In the genomic region with DNA sequence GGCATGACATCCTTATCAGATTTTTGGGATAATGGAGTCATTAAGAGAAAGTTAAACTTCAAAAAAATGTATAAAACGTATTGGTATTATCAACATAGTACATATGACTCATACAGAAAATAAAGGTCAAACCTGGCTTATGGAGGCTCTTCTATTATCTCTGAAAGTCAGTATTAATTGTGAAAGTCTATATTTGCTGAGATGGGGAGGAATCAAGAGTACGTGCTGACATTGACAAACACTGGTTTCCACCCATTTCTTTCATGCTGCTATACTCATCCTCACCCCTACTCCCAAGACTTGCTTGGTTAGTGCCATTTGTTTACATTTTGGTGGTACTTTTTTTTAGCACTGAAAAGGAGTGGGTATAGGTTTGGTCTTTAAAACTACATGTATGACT, we compare ENCODE assay signal across 20 cellular contexts. TPM values are rescaled to one million over a fixed set of nuclear protein-coding genes. Genes with fewer than 3 reads are reported as not detected.
A peak's percentile ranks its signal among the peaks of the same experiment; 100 is the strongest.
DNase-seq lines count a peak whose midpoint lies in the region; ATAC-seq lines count a peak whose summit lies in the region.
"Had no signal": no experiment of that assay in that cellular context is flagged by ENCODE, and none has a peak within 500 bp of the region (broad histone marks: within the 10 kb centered on the region; RNA-seq: fewer than 3 reads in every experiment).

No MANE protein-coding gene starts in this region.

- ATAC-seq in GM19455 (IDR thresholded peaks at IDR 0.05; ENCODE audit: unreplicated experiment), result peak; percentile 42
- no peak for ATAC-seq in HG03439 (IDR thresholded peaks at IDR 0.05; ENCODE audit: unreplicated experiment)

- no peak overlapping the region for H3K27ac Mint-ChIP-seq in activated CD4-positive, alpha-beta T cell treated with anti-CD3 and anti-CD28 coated beads, Interleukin-2, amount 10 ng/mL, durations not matched to agents 24 days and 14 days
- H3K27ac Mint-ChIP-seq: CD4-positive, CD25-positive, alpha-beta regulatory T cell; H9; IgD-negative memory B cell had no signal

- no peak overlapping the region for H3K4me3 Mint-ChIP-seq in activated CD4-positive, alpha-beta T cell treated with anti-CD3 and anti-CD28 coated beads, Interleukin-2, amount 10 ng/mL, durations not matched to agents 24 days and 14 days
- H3K4me3 Mint-ChIP-seq: CD4-positive, CD25-positive, alpha-beta regulatory T cell; H9; IgD-negative memory B cell had no signal

- H3K4me1 Mint-ChIP-seq in activated CD4-positive, alpha-beta T cell treated with anti-CD3 and anti-CD28 coated beads, Interleukin-2, amount 10 ng/mL, durations not matched to agents 24 days and 14 days, result peaks cover 5% of the 10 kb centered on the region
- H3K4me1 Mint-ChIP-seq: CD4-positive, CD25-positive, alpha-beta regulatory T cell; IgD-negative memory B cell had no signal

- H3K36me3 Mint-ChIP-seq in activated CD4-positive, alpha-beta T cell treated with anti-CD3 and anti-CD28 coated beads, Interleukin-2, amount 10 ng/mL, durations not matched to agents 24 days and 14 days (ENCODE audit: low read depth), result no peaks in the 10 kb centered on the region
- H3K36me3 Mint-ChIP-seq: CD4-positive, CD25-positive, alpha-beta regulatory T cell; IgD-negative memory B cell had no signal

- H3K27me3 Mint-ChIP-seq in activated CD4-positive, alpha-beta T cell treated with anti-CD3 and anti-CD28 coated beads, Interleukin-2, amount 10 ng/mL, durations not matched to agents 24 days and 14 days, result peaks cover 9% of the 10 kb centered on the region

- no peaks in the 10 kb centered on the region for H3K9me3 Mint-ChIP-seq in activated CD4-positive, alpha-beta T cell treated with anti-CD3 and anti-CD28 coated beads, Interleukin-2, amount 10 ng/mL, durations not matched to agents 24 days and 14 days
- H3K9me3 Mint-ChIP-seq: CD4-positive, CD25-positive, alpha-beta regulatory T cell; H9; IgD-negative memory B cell had no signal

- DNase-seq in activated CD4-positive, alpha-beta T cell treated with anti-CD3 and anti-CD28 coated beads, Interleukin-2, amount 10 ng/mL, durations not matched to agents 24 days and 14 days, result peak; percentile 10
- DNase-seq in activated CD4-positive, alpha-beta T cell treated with anti-CD3 and anti-CD28 coated beads, Interleukin-2, amount 50 U/mL, for 1 hour, result no peak
- peak; percentile 33 for DNase-seq in COLO829 (ENCODE audit: low spot score)
- DNase-seq in iris pigment epithelial cell (ENCODE audit: low read depth), result peak; percentile 9
- no peak for DNase-seq in NCI-H2227 treated with DMSO at 0.1 percent for 48 hours (lab: John Stamatoyannopoulos, UW)
- DNase-seq: BE2C, Caco-2, H9, Kasumi-1, MG63, NCI-H1048, NCI-H1436, NCI-H1930, NCI-H345, NCI-H524 treated with DMSO at 0.1 percent for 48 hours, PC-9 had no signal

- intact Hi-C loops in activated CD4-positive, alpha-beta T cell treated with anti-CD3 and anti-CD28 coated beads, Interleukin-2, amount 10 ng/mL, durations not matched to agents 24 days and 14 days (cut with micrococcal nuclease), result loop anchor here (5.0 kb wide), 1 partner anchor 57 kb away; the partner anchor contains the start of gene GAR1

RNA-seq across cellular contexts. Expression of gene PLA2G12A, which starts 30.8 kb away (rescaled TPM):
- total RNA-seq in activated CD4-positive, alpha-beta T cell treated with anti-CD3 and anti-CD28 coated beads, Interleukin-2, amount 10 ng/mL, durations not matched to agents 24 days and 14 days, result 9.0 and 11.4 TPM in 2 replicates

RNA-seq across cellular contexts. Expression of gene CFI, which starts 41.1 kb away (rescaled TPM):
- total RNA-seq in activated CD4-positive, alpha-beta T cell treated with anti-CD3 and anti-CD28 coated beads, Interleukin-2, amount 10 ng/mL, durations not matched to agents 24 days and 14 days, result not detected in 2 replicates
- total RNA-seq: Caco-2; CD4-positive, CD25-positive, alpha-beta regulatory T cell; H9 had no signal

RNA-seq across cellular contexts. Expression of gene GAR1, which starts 54.9 kb away (rescaled TPM):
- total RNA-seq in activated CD4-positive, alpha-beta T cell treated with anti-CD3 and anti-CD28 coated beads, Interleukin-2, amount 10 ng/mL, durations not matched to agents 24 days and 14 days, result 59.1 and 61.8 TPM in 2 replicates

RNA-seq across cellular contexts. Expression of gene CASP6, which starts 57.4 kb away (rescaled TPM):
- 19.3 and 23.6 TPM in 2 replicates for total RNA-seq in activated CD4-positive, alpha-beta T cell treated with anti-CD3 and anti-CD28 coated beads, Interleukin-2, amount 10 ng/mL, durations not matched to agents 24 days and 14 days

Comparison
In these comparisons a context has a peak if more than half of its experiments do, and no peak if none do; other contexts are left out.
1. DNase-seq: peak in activated CD4-positive, alpha-beta T cell treated with anti-CD3 and anti-CD28 coated beads, Interleukin-2, amount 10 ng/mL, durations not matched to agents 24 days and 14 days (single experiment), COLO829 (single experiment) and iris pigment epithelial cell (single experiment); none in activated CD4-positive, alpha-beta T cell treated with anti-CD3 and anti-CD28 coated beads, Interleukin-2, amount 50 U/mL, for 1 hour (single experiment) and NCI-H2227 treated with DMSO at 0.1 percent for 48 hours (single experiment).